ENCODE assay signal across 16 cellular contexts in the genomic region with DNA sequence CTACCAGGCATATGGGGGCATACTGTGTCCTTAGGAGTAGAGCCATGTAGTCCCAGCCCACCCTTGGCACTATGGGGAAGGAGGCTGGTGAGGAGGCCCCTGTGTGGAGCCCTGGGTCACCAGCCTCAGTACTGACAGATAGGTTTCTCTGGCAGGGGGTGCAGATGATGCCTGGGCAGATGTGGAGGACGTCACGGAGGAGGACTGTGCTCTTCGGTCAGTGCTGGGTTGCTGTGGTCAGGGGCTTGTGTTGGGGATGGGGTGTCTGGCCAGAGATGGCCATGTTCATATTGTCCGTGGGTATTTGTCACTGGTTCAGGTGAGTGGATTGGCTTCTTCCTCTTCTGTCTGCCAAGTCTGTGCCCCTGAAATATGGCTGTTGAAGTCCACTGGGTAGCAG. TPM values are rescaled to one million over a fixed set of nuclear protein-coding genes. Genes with fewer than 3 reads are reported as not detected.
"Had no signal": no experiment of that assay in that cellular context is flagged by ENCODE, and none has a peak within 500 bp of the region (broad histone marks: within the 10 kb centered on the region; RNA-seq: fewer than 3 reads in every experiment).

No MANE protein-coding gene starts in this region.

- H3K4me3 Mint-ChIP-seq: activated CD4-positive, alpha-beta T cell treated with anti-CD3 and anti-CD28 coated beads, Interleukin-2, amount 10 ng/mL, durations not matched to agents 7 days and 5 days; naive thymus-derived CD4-positive, alpha-beta T cell had no signal

- H3K9me3 Mint-ChIP-seq: activated CD4-positive, alpha-beta T cell treated with anti-CD3 and anti-CD28 coated beads, Interleukin-2, amount 10 ng/mL, durations not matched to agents 7 days and 5 days; activated T-helper 2 cell treated with anti-CD3 and anti-CD28 coated beads, Interferon-gamma antibody, Interleukin-2, Interleukin-4, amounts not matched to agents 10 μg/mL and 5 μg/mL and 100 μg/mL, durations not matched to agents 14 hours and 24 hours and 36 hours had no signal

- H3K27ac Mint-ChIP-seq: activated CD4-positive, alpha-beta T cell treated with anti-CD3 and anti-CD28 coated beads, Interleukin-2, amount 10 ng/mL, durations not matched to agents 7 days and 5 days; activated T-helper 2 cell treated with anti-CD3 and anti-CD28 coated beads, Interferon-gamma antibody, Interleukin-2, Interleukin-4, amounts not matched to agents 10 μg/mL and 5 μg/mL and 100 μg/mL, durations not matched to agents 14 hours and 24 hours and 36 hours had no signal

- H3K27me3 Mint-ChIP-seq: activated CD4-positive, alpha-beta T cell treated with anti-CD3 and anti-CD28 coated beads, Interleukin-2, amount 10 ng/mL, durations not matched to agents 7 days and 5 days; naive thymus-derived CD4-positive, alpha-beta T cell had no signal

- H3K4me1 Mint-ChIP-seq: activated CD4-positive, alpha-beta T cell treated with anti-CD3 and anti-CD28 coated beads, Interleukin-2, amount 10 ng/mL, durations not matched to agents 7 days and 5 days had no signal

- H3K4me3 ChIP-seq: coronary artery, esophagus squamous epithelium, mucosa of descending colon, stomach, thoracic aorta had no signal

- H3K9me3 ChIP-seq: esophagus squamous epithelium, mucosa of descending colon, neutrophil, stomach, thoracic aorta had no signal

- H3K27me3 ChIP-seq: esophagus squamous epithelium, neutrophil, stomach had no signal

- DNase-seq: activated CD4-positive, alpha-beta T cell treated with anti-CD3 and anti-CD28 coated beads, Interleukin-2, amount 10 ng/mL, durations not matched to agents 7 days and 5 days; activated CD8-positive, alpha-beta memory T cell treated with anti-CD3 and anti-CD28 coated beads for 24 hours; activated naive CD4-positive, alpha-beta T cell treated with anti-CD3 and anti-CD28 coated beads, Interleukin-2, amount 50 U/mL, for 16 hours; central memory CD4-positive, alpha-beta T cell; esophagus squamous epithelium; mammary epithelial cell; mucosa of descending colon; naive thymus-derived CD4-positive, alpha-beta T cell; retina; stomach; SW 1271 had no signal

- ATAC-seq: mucosa of descending colon; naive thymus-derived CD4-positive, alpha-beta T cell had no signal

- H3K27ac ChIP-seq: esophagus squamous epithelium, neutrophil, stomach had no signal

RNA-seq across cellular contexts. Expression of a gene that starts 34.4 kb away (rescaled TPM):
- total RNA-seq: esophagus squamous epithelium, fibroblast of villous mesenchyme, mammary epithelial cell, stomach, thoracic aorta had no signal
- polyA plus RNA-seq: mammary epithelial cell had no signal
